Comparison of ENCODE assay signal across 8 cellular contexts in genomic region chr1:222815367-222815765, GRCh38. TPM values are rescaled to one million over a fixed set of nuclear protein-coding genes. Genes with fewer than 3 reads are reported as not detected.
DNase-seq lines count a peak whose midpoint lies in the region; ATAC-seq and TF ChIP-seq lines count a peak whose summit lies in the region.

No MANE protein-coding gene starts in this region.

- no peaks in the 10 kb centered on the region for H3K9me3 Mint-ChIP-seq in mesothelial cell of epicardium

- DNase-seq in activated naive CD4-positive, alpha-beta T cell treated with Interleukin-2 at 50 U/mL for 16 hours = peak; percentile 78
- DNase-seq in activated naive CD4-positive, alpha-beta T cell (lab: John Stamatoyannopoulos, UW) = no peak
- DNase-seq in T-helper 17 cell (peak in 2 of 3 donors; percentile 16 to 19), dedifferentiated amniotic fluid mesenchymal stem cell (ENCODE audit: extremely low spot score) (peak; percentile 40), mesothelial cell of epicardium (ENCODE audit: low spot score in 2 of 2, unreplicated experiment in 2 of 2) (no peak), midbrain (lab: John Stamatoyannopoulos, UW) (no peak)
- DNase-seq in stimulated activated CD8-positive, alpha-beta memory T cell treated with anti-CD3 and anti-CD28 coated beads, Interleukin-7, amount 100 ng/mL, for 1 hour (ENCODE audit: low read depth in 2 of 2) = peak; percentile 16 to 25

- H3K4me1 Mint-ChIP-seq in T-helper 17 cell = peaks cover 23% of the 10 kb centered on the region
- peaks cover 43% of the 10 kb centered on the region for H3K4me1 Mint-ChIP-seq in mesothelial cell of epicardium

- H3K27me3 Mint-ChIP-seq in T-helper 17 cell (peaks cover 7% of the 10 kb centered on the region), mesothelial cell of epicardium (ENCODE audit: low read depth) (no peaks in the 10 kb centered on the region)

- H3K27ac Mint-ChIP-seq in T-helper 17 cell (peak overlapping the region; percentile 85), mesothelial cell of epicardium (peak overlapping the region; percentile 96)

- H3K9me3 ChIP-seq in T-helper 17 cell (ENCODE audit: control insufficient read depth, low read length, poor library complexity, severe bottlenecking) = no peaks in the 10 kb centered on the region

- ATAC-seq in T-helper 17 cell (no peak), GM18519 (IDR thresholded peaks at IDR 0.05; ENCODE audit: low FRiP score, unreplicated experiment) (no peak)

- peaks cover 4% of the 10 kb centered on the region for H3K36me3 Mint-ChIP-seq in T-helper 17 cell (ENCODE audit: low read depth)
- no peaks in the 10 kb centered on the region for H3K36me3 Mint-ChIP-seq in mesothelial cell of epicardium

- no peak for TF ChIP-seq CTCF in mesothelial cell of epicardium (IDR thresholded peaks at IDR 0.05; ENCODE audit: unreplicated experiment)

- peak overlapping the region; percentile 95 for H3K4me3 Mint-ChIP-seq in T-helper 17 cell
- H3K4me3 Mint-ChIP-seq in mesothelial cell of epicardium = peak overlapping the region; percentile 92

RNA-seq across cellular contexts. Expression of gene DISP1, which starts 0.5 kb away (rescaled TPM):
- total RNA-seq in T-helper 17 cell = 1 to 10 TPM; 1.9 to 2.5 TPM
- total RNA-seq in mesothelial cell of epicardium = 84.5 to 91.7 TPM (median 89.8 TPM) in 3 replicates

Comparison
In these comparisons a context has a peak if more than half of its experiments do, and no peak if none do; other contexts are left out.
1. DNase-seq: peak in activated naive CD4-positive, alpha-beta T cell treated with Interleukin-2 at 50 U/mL for 16 hours (single experiment), T-helper 17 cell (2 of 3), dedifferentiated amniotic fluid mesenchymal stem cell (single experiment) and stimulated activated CD8-positive, alpha-beta memory T cell treated with anti-CD3 and anti-CD28 coated beads, Interleukin-7, amount 100 ng/mL, for 1 hour (2 of 2); none in activated naive CD4-positive, alpha-beta T cell (0 of 4), mesothelial cell of epicardium (0 of 2) and midbrain (single experiment).
2. RNA of gene DISP1, which starts 0.5 kb away (total RNA-seq): 84.5 to 91.7 TPM in mesothelial cell of epicardium; 1.9 to 2.5 TPM in T-helper 17 cell; every median in the first group is over 10 times any median in the second.